In the genomic region with DNA sequence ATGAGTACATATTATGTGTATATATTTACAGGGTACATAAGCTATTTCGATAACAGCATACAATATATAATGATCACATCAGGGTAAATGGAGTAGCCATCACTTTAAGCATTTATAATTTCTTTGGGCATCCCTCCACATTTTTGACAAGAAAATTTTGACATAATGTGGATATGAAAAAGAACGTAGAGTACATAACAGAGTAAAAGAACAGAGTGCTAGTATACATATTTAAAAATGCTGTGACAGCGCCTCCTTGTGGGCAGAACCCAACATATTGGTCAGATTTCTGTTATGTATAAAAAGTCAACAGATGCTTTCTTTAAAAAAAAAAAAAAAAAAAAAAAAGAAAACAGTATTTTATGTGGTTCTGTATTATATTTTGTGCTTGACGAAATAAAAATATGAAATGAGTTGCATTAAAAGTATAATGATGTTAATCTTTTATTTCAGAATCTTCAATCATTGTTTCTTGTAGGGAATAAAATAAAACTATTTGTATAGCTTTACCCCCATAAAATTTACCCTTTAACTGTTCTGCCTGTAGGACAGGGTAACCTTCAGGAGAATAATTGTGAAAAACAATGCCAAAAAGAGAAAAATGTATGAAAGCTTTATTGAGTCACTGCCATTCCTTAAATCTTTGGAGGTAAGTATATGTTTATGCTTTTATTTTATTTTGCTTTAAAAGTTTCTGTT, we compare ENCODE assay signal across 8 cellular contexts. TPM values are rescaled to one million over a fixed set of nuclear protein-coding genes. Genes with fewer than 3 reads are reported as not detected.
DNase-seq lines count a peak whose midpoint lies in the region; ATAC-seq, FAIRE-seq and TF ChIP-seq lines count a peak whose summit lies in the region.

No MANE protein-coding gene starts in this region.

- no peak overlapping the region for H3K4me3 ChIP-seq in H1 (ENCODE audit: extremely low read depth in 1 of 4, insufficient read depth in 2 of 4, low read depth in 3 of 4, low read length in 4 of 4)

- H3K18ac ChIP-seq in H1 (ENCODE audit: extremely low read depth, low read length): no peak overlapping the region

- no peaks in the 10 kb centered on the region for H3K27me3 Mint-ChIP-seq in activated CD8-positive, alpha-beta T cell treated with anti-CD3 and anti-CD28 coated beads for 36 hours
- H3K27me3 Mint-ChIP-seq in naive B cell: no peaks in the 10 kb centered on the region
- no peaks in the 10 kb centered on the region for H3K27me3 Mint-ChIP-seq in stimulated activated memory B cell treated with anti-CD40 and anti-IgM and Interleukin-4, amounts not matched to agents 10 μg/mL and 1 μg/mL and 100 μg/mL, for 72 hours

- no peak overlapping the region for H2BK120ac ChIP-seq in H1 (replicated peaks; ENCODE audit: low read depth, low read length)

- H3K79me1 ChIP-seq in H1 (ENCODE audit: low read depth, low read length): no peaks in the 10 kb centered on the region

- WGBS in H1 (ENCODE audit: extremely low coverage in 1 of 2, insufficient coverage in 1 of 2, insufficient read length in 1 of 2, insufficient replicate concordance in 2 of 2, low coverage in 1 of 2, low lambda C conversion rate in 2 of 2, missing lambda C conversion rate in 1 of 2), 2 experiments: 41% methylated on average over 4 of the region's 4 CpGs; no CpG with 5 or more reads in 1 of the 2 experiments

- H3K4me1 Mint-ChIP-seq in activated CD8-positive, alpha-beta T cell treated with anti-CD3 and anti-CD28 coated beads for 36 hours (ENCODE audit: low read depth): peaks cover 4% of the 10 kb centered on the region
- H3K4me1 Mint-ChIP-seq in naive B cell: peaks cover 0 to 2% (median 0%) of the 10 kb centered on the region in 3 donors
- no peaks in the 10 kb centered on the region for H3K4me1 Mint-ChIP-seq in stimulated activated memory B cell treated with anti-CD40 and anti-IgM and Interleukin-4, amounts not matched to agents 10 μg/mL and 1 μg/mL and 100 μg/mL, for 72 hours

- H3K27ac Mint-ChIP-seq in activated CD8-positive, alpha-beta T cell treated with anti-CD3 and anti-CD28 coated beads for 36 hours: no peak overlapping the region
- no peak overlapping the region for H3K27ac Mint-ChIP-seq in naive B cell
- no peak overlapping the region for H3K27ac Mint-ChIP-seq in stimulated activated memory B cell treated with anti-CD40 and anti-IgM and Interleukin-4, amounts not matched to agents 10 μg/mL and 1 μg/mL and 100 μg/mL, for 72 hours

- H2BK5ac ChIP-seq in H1 (ENCODE audit: low read depth, low read length): no peak overlapping the region

- intact Hi-C loops in activated CD8-positive, alpha-beta T cell treated with anti-CD3 and anti-CD28 coated beads for 36 hours (cut with micrococcal nuclease): loop anchor here (1.0 kb wide), 1 partner anchor 357 kb away; no protein-coding TSS in a partner anchor

- no peaks in the 10 kb centered on the region for H3K36me3 Mint-ChIP-seq in activated CD8-positive, alpha-beta T cell treated with anti-CD3 and anti-CD28 coated beads for 36 hours (ENCODE audit: low read depth)
- H3K36me3 Mint-ChIP-seq in naive B cell: peaks cover 0 to 4% of the 10 kb centered on the region in 2 donors
- H3K36me3 Mint-ChIP-seq in stimulated activated memory B cell treated with anti-CD40 and anti-IgM and Interleukin-4, amounts not matched to agents 10 μg/mL and 1 μg/mL and 100 μg/mL, for 72 hours: no peaks in the 10 kb centered on the region

- no peak overlapping the region for H2BK12ac ChIP-seq in H1 (ENCODE audit: low read depth, low read length)

- H3K23me2 ChIP-seq in H1 (ENCODE audit: low read depth, low read length): no peaks in the 10 kb centered on the region

- no peak overlapping the region for H4K5ac ChIP-seq in H1 (ENCODE audit: insufficient read length, low read depth, low read length)

- H3K9me3 Mint-ChIP-seq in activated CD8-positive, alpha-beta T cell treated with anti-CD3 and anti-CD28 coated beads for 36 hours: no peaks in the 10 kb centered on the region
- no peaks in the 10 kb centered on the region for H3K9me3 Mint-ChIP-seq in naive B cell
- no peaks in the 10 kb centered on the region for H3K9me3 Mint-ChIP-seq in stimulated activated memory B cell treated with anti-CD40 and anti-IgM and Interleukin-4, amounts not matched to agents 10 μg/mL and 1 μg/mL and 100 μg/mL, for 72 hours

- ATAC-seq in activated CD8-positive, alpha-beta T cell treated with anti-CD3 and anti-CD28 coated beads for 36 hours: peak; percentile 67
- ATAC-seq in naive B cell (ENCODE audit: low read depth in 2 of 2) (peak; percentile 82 to 83), HG03025 (IDR thresholded peaks at IDR 0.05; ENCODE audit: low FRiP score, unreplicated experiment) (no peak)
- ATAC-seq in stimulated activated memory B cell treated with anti-CD40 and anti-IgM and Interleukin-4, amounts not matched to agents 10 μg/mL and 1 μg/mL and 100 μg/mL, for 72 hours: peak; percentile 71

- H2BK20ac ChIP-seq in H1 (ENCODE audit: low read length): no peak overlapping the region

- H3K23ac ChIP-seq in H1 (ENCODE audit: insufficient read length): no peak overlapping the region

- H3K79me2 ChIP-seq in H1 (ENCODE audit: control insufficient read depth in 1 of 2, insufficient read depth in 2 of 2, low read length in 2 of 2): no peaks in the 10 kb centered on the region

- H3K14ac ChIP-seq in H1 (ENCODE audit: insufficient read length): no peak overlapping the region

- H3K9me3 ChIP-seq in H1 (ENCODE audit: insufficient read depth in 2 of 2, low read depth in 1 of 2, low read length in 1 of 2): no peaks in the 10 kb centered on the region

- no peak overlapping the region for H4K91ac ChIP-seq in H1 (replicated peaks; ENCODE audit: insufficient read length, low read length)

- no peak overlapping the region for H3K56ac ChIP-seq in H1 (replicated peaks; ENCODE audit: insufficient read length, low read depth, low read length)

- H3K9ac ChIP-seq in H1 (replicated peaks in 1 of 4; ENCODE audit: extremely low read depth in 1 of 4, low read depth in 3 of 4, low read length in 3 of 4): no peak overlapping the region

- no peaks in the 10 kb centered on the region for H3K27me3 ChIP-seq in H1 (replicated peaks in 1 of 4; ENCODE audit: control insufficient read depth in 3 of 4, extremely low read depth in 1 of 4, insufficient read depth in 3 of 4, low read length in 3 of 4)

- no peak for FAIRE-seq in H1 (lab: Jason Lieb, UNC)

- no peak overlapping the region for H4K8ac ChIP-seq in H1 (ENCODE audit: extremely low read depth, insufficient read depth, low read length)

- TF ChIP-seq RAD21 in H1 (IDR thresholded peaks at IDR 0.05 in 1 of 2, conservative IDR thresholded peaks at IDR 0.05 in 1 of 2; ENCODE audit: low read depth in 2 of 2, low read length in 2 of 2): peak; percentile 62 to 68

- peak; percentile 80 for TF ChIP-seq CTCF in activated CD8-positive, alpha-beta T cell treated with anti-CD3 and anti-CD28 coated beads for 36 hours (IDR thresholded peaks at IDR 0.05)
- TF ChIP-seq CTCF in H1 (IDR thresholded peaks at IDR 0.05; ENCODE audit: control extremely low read depth in 1 of 3, insufficient read depth in 1 of 3, low read depth in 1 of 3, low read length in 3 of 3): peak in 2 of 3 experiments; percentile 36 to 51; a peak in 2 of 4 replicates

- H3K27ac ChIP-seq in H1 (ENCODE audit: low read depth, low read length): no peak overlapping the region

- H3K4ac ChIP-seq in H1 (replicated peaks; ENCODE audit: insufficient read length, low read depth, low read length): no peak overlapping the region

- CTCF ChIA-PET in HEK293T (lab: Yijun Ruan, JAX): interaction anchor here (0.9 to 4.9 kb wide), 3 partner anchors 102 to 203 kb away, joined by 5 to 29 read pairs (median 7); no protein-coding TSS in a partner anchor
- CTCF ChIA-PET in activated CD8-positive, alpha-beta T cell treated with anti-CD3 and anti-CD28 coated beads for 36 hours (lab: Charles Lee): interaction anchor here (0.7 to 7.7 kb wide), 21 partner anchors 12 to 724 kb away, joined by 3 to 76 read pairs (median 4); no protein-coding TSS in a partner anchor
- CTCF ChIA-PET in H1 (lab: Charles Lee; ENCODE audit: partially characterized antibody): interaction anchor here (0.6 to 11.7 kb wide), 30 partner anchors 11 to 974 kb away, joined by 3 to 162 read pairs (median 5); partner anchors contain the start of gene HBP1

- H3K4me3 Mint-ChIP-seq in activated CD8-positive, alpha-beta T cell treated with anti-CD3 and anti-CD28 coated beads for 36 hours: no peak overlapping the region
- no peak overlapping the region for H3K4me3 Mint-ChIP-seq in naive B cell
- no peak overlapping the region for H3K4me3 Mint-ChIP-seq in stimulated activated memory B cell treated with anti-CD40 and anti-IgM and Interleukin-4, amounts not matched to agents 10 μg/mL and 1 μg/mL and 100 μg/mL, for 72 hours

- H2AK5ac ChIP-seq in H1 (ENCODE audit: low read depth, low read length): no peak overlapping the region

- POLR2A ChIA-PET in HEK293T (lab: Yijun Ruan, JAX): interaction anchor here (1.0 kb wide), 1 partner anchor 18 kb away, joined by 3 read pairs; the partner anchor contains the start of gene HBP1
- POLR2A ChIA-PET in activated CD8-positive, alpha-beta T cell treated with anti-CD3 and anti-CD28 coated beads for 36 hours (lab: Charles Lee): no interaction called here
- POLR2A ChIA-PET in H1 (lab: Charles Lee; ENCODE audit: partially characterized antibody): interaction anchor here (0.8 kb wide), 1 partner anchor 18 kb away, joined by 3 read pairs; the partner anchor contains the start of gene HBP1

- H4K20me1 ChIP-seq in H1 (replicated peaks in 1 of 2; ENCODE audit: control insufficient read depth in 1 of 2, insufficient read depth in 2 of 2, low read length in 2 of 2): no peaks in the 10 kb centered on the region

- H3K4me1 ChIP-seq in H1 (replicated peaks in 1 of 4; ENCODE audit: control insufficient read depth in 3 of 4, insufficient read depth in 4 of 4, low read length in 3 of 4): peaks cover 0 to 3% (median under 1%) of the 10 kb centered on the region in 4 experiments; a peak in 2 of 7 replicates

- no peak for TF ChIP-seq EP300 in H1 (IDR thresholded peaks at IDR 0.05; ENCODE audit: borderline replicate concordance in 1 of 2, low read depth in 2 of 2, low read length in 2 of 2)

- no peak overlapping the region for H3K4me2 ChIP-seq in H1 (ENCODE audit: insufficient read depth in 1 of 2, low read depth in 2 of 2, low read length in 2 of 2)

- no peak for TF ChIP-seq POLR2A in H1 (IDR thresholded peaks at IDR 0.05; ENCODE audit: control extremely low read depth in 1 of 2, low read depth in 2 of 2, low read length in 2 of 2)

- no peak overlapping the region for H2BK15ac ChIP-seq in H1 (ENCODE audit: low read length)

- no peaks in the 10 kb centered on the region; a peak in 1 of 8 replicates for H3K36me3 ChIP-seq in H1 (ENCODE audit: control insufficient read depth in 2 of 4, insufficient read depth in 4 of 4, low read length in 3 of 4)

- no peak overlapping the region for H2AFZ ChIP-seq in H1 (ENCODE audit: low read length)

- DNase-seq in AG08395 (ENCODE audit: low spot score) (peak; percentile 46), HEK293T (ENCODE audit: extremely low spot score) (peak; percentile 17), NCI-H748 treated with DMSO at 0.1 percent for 48 hours (lab: John Stamatoyannopoulos, UW) (peak; percentile 69), H1 (ENCODE audit: low read depth in 1 of 2, low spot score in 2 of 2) (peak in 1 of 2 experiments; percentile 71), naive B cell (peak; percentile 61)
- DNase-seq in activated CD8-positive, alpha-beta T cell treated with anti-CD3 and anti-CD28 coated beads for 36 hours: peak; percentile 91

RNA-seq across cellular contexts. Expression of gene HBP1, which starts 18.3 kb away (rescaled TPM):
- 10 to 100 TPM; 23.8 to 30.5 TPM for total RNA-seq in activated CD8-positive, alpha-beta T cell treated with anti-CD3 and anti-CD28 coated beads for 36 hours
- total RNA-seq in H1 (2021; fragmentation: NEBNext Ultra II Directional; extraction: Animal tissue kit (Norgen Biotek cat#: 25700)): 29.2 and 37.3 TPM in 2 replicates
- polyA plus RNA-seq in H1 (2011; rRNA removed) (17.2 and 28.9 TPM in 2 replicates), naive B cell (ENCODE audit: low read depth in 6 of 6) (100 to 1,000 TPM in 1 of 6 donors, 10 to 100 TPM in 5; 62.1 to 157 (median 71.8) TPM)
- polyA plus RNA-seq in H1 (2011; cell fraction: cytosol; rRNA removed): 29.0 TPM
- polyA plus RNA-seq in H1 (2011; cell fraction: nucleus; rRNA removed): 16.9 TPM
- polyA plus RNA-seq in H1 (2012, experiment 1 of 2): 24.9 to 48.4 TPM (median 29.2 TPM) in 4 replicates
- 2.2 TPM for polyA plus RNA-seq in H1 (2012, experiment 2 of 2)
- polyA plus RNA-seq in H1 (2013, experiment 1 of 2): 14.2 TPM
- polyA plus RNA-seq in H1 (2013, experiment 2 of 2): 13.9 TPM
- 51.0 and 92.4 TPM in 2 replicates for polyA minus RNA-seq in H1 (2011; rRNA and poly(A)+ RNA removed)
- polyA minus RNA-seq in H1 (2011; cell fraction: cytosol; rRNA and poly(A)+ RNA removed): 16.5 TPM
- 35.2 TPM for polyA minus RNA-seq in H1 (2011; cell fraction: nucleus; rRNA and poly(A)+ RNA removed)
